ENCODE assay signal across 27 cellular contexts in the genomic region with DNA sequence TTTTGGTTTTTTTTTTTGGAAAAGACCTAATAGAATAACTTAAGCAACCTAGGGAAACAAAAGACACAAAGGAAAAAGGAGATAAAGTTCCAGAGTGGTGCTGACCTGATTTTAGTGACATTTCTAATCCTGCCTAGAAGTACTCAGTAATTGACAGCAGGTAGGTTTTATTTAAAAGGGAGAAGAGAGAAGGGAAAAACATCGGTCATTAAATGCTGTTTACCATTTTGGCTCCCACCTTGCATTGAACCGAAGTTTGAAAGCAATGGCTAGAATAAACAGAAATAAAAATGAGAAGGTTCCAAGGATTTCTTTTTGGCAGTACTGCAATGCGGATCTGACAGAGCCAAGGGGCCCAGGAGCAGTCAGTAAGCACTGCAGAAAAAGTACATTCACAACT.
"Had no signal": no experiment of that assay in that cellular context is flagged by ENCODE, and none has a peak within 500 bp of the region (broad histone marks: within the 10 kb centered on the region; RNA-seq: fewer than 3 reads in every experiment).

No MANE protein-coding gene starts in this region.

- H3K4me3 ChIP-seq: stomach, suprapubic skin, testis, thoracic aorta, thyroid gland, tibial artery, tibial nerve, transverse colon, upper lobe of left lung, upper lobe of right lung, uterus, vagina had no signal

- H3K4me1 ChIP-seq: suprapubic skin, testis, tibial artery, tibial nerve, transverse colon, upper lobe of left lung, upper lobe of right lung, uterus, vagina had no signal

- DNase-seq: stimulated activated CD4-positive, alpha-beta T cell treated with anti-CD3 and anti-CD28 coated beads, Interleukin-2, amount 100 ng/mL, for 48 hours; stimulated activated CD4-positive, alpha-beta T cell treated with anti-CD3 and anti-CD28 coated beads, Interleukin-4, amount 100 ng/mL, for 1 hour; stimulated activated CD4-positive, alpha-beta T cell treated with anti-CD3 and anti-CD28 coated beads, Interleukin-4, amount 100 ng/mL, for 24 hours; stimulated activated CD4-positive, alpha-beta T cell treated with anti-CD3 and anti-CD28 coated beads, Interleukin-4, amount 100 ng/mL, for 4 hours; stimulated activated CD8-positive, alpha-beta memory T cell treated with anti-CD3 and anti-CD28 coated beads, Interleukin-4, amount 100 ng/mL, for 48 hours; stimulated activated naive B cell treated with anti-CD40 and anti-IgM and Interleukin-4, amounts not matched to agents 10 μg/mL and 1 μg/mL and 100 μg/mL, for 72 hours; stimulated activated naive CD4-positive, alpha-beta T cell; stimulated activated naive CD4-positive, alpha-beta T cell treated with Interleukin-2 at 50 U/mL for 16 hours; stimulated activated naive CD8-positive, alpha-beta T cell treated with anti-CD3 and anti-CD28 coated beads, Interleukin-15, amount 100 ng/mL, for 72 hours; stimulated activated naive CD8-positive, alpha-beta T cell treated with anti-CD3 and anti-CD28 coated beads, Interleukin-15, Interleukin-2, amounts not matched to agents 100 U/mL and 50 U/mL, for 24 hours; stomach; substantia nigra; testis; thyroid gland; tibial artery; transverse colon; trophoblast cell; upper lobe of left lung; upper lobe of right lung; uterus had no signal

- H3K9me3 ChIP-seq: suprapubic skin, testis, thoracic aorta, thyroid gland, tibial artery, tibial nerve, transverse colon, upper lobe of right lung, uterus, vagina had no signal

- ATAC-seq: stimulated activated effector memory CD8-positive, alpha-beta T cell treated with anti-CD3 and anti-CD28 coated beads, Interleukin-12 subunit alpha, Interleukin-12 subunit beta, amount 100 ng/mL, for 72 hours; stimulated activated memory B cell treated with anti-CD40 and anti-IgM and Interleukin-4, amounts not matched to agents 10 μg/mL and 1 μg/mL and 100 μg/mL, for 72 hours; stimulated activated naive B cell treated with anti-CD40 and anti-IgM and Interleukin-4, amounts not matched to agents 10 μg/mL and 1 μg/mL and 100 μg/mL, for 72 hours; stimulated activated naive CD8-positive, alpha-beta T cell treated with anti-CD3 and anti-CD28 coated beads, Interleukin-15, amount 100 ng/mL, for 72 hours; stimulated activated naive CD8-positive, alpha-beta T cell treated with anti-CD3 and anti-CD28 coated beads, Interleukin-15, Interleukin-2, amounts not matched to agents 100 U/mL and 50 U/mL, for 24 hours; upper lobe of right lung had no signal

- FAIRE-seq: urothelium cell line had no signal

- H3K27ac ChIP-seq: stomach, suprapubic skin, testis, thoracic aorta, thyroid gland, tibial artery, tibial nerve, transverse colon, upper lobe of left lung, upper lobe of right lung, uterus, vagina had no signal
